ENCODE assay signal across 7 cellular contexts in genomic region chr15:28197694-28198093, GRCh38.
DNase-seq lines count a peak whose midpoint lies in the region; ATAC-seq, FAIRE-seq and TF ChIP-seq lines count a peak whose summit lies in the region.
"Not testable (repeated sequence)": the region's sequence is repeated elsewhere in the genome, so short reads cannot be mapped to it uniquely, and the experiment has no call there.

No MANE protein-coding gene starts in this region.

- H3K9me3 ChIP-seq in esophagus (ENCODE audit: control insufficient read depth in 2 of 2, insufficient read depth in 1 of 2, low read depth in 1 of 2, low read length in 1 of 2), result not testable (repeated sequence)

- 73 to 84% methylated on average over 3 of the region's 4 CpGs for WGBS in esophagus, 2 donors

- not testable (repeated sequence) for H3K4me3 Mint-ChIP-seq in activated CD4-positive, alpha-beta T cell treated with anti-CD3 and anti-CD28 coated beads for 36 hours; activated T-helper 17 cell treated with anti-CD3 and anti-CD28 coated beads, Interleukin-2, amount 50 U/mL, for 72 hours; nephron progenitor cell

- peaks cover 25% of the 10 kb centered on the region for H3K36me3 Mint-ChIP-seq in activated CD4-positive, alpha-beta T cell treated with anti-CD3 and anti-CD28 coated beads for 36 hours (ENCODE audit: low read depth)
- peaks cover 73% of the 10 kb centered on the region for H3K36me3 Mint-ChIP-seq in activated T-helper 17 cell treated with anti-CD3 and anti-CD28 coated beads, Interleukin-2, amount 50 U/mL, for 72 hours (ENCODE audit: low read depth)
- H3K36me3 Mint-ChIP-seq in nephron progenitor cell (ENCODE audit: low read depth), result peaks cover 83% of the 10 kb centered on the region

- intact Hi-C loops in activated CD4-positive, alpha-beta T cell treated with anti-CD3 and anti-CD28 coated beads for 36 hours (cut with DNase I, micrococcal nuclease), result loop anchor here in 1 of 2 experiments (10.0 kb wide), 1 partner anchor 73 kb away; no protein-coding TSS in a partner anchor

- peak; percentile 61 for ATAC-seq in activated CD4-positive, alpha-beta T cell treated with anti-CD3 and anti-CD28 coated beads for 36 hours
- peak; percentile 86 for ATAC-seq in activated T-helper 17 cell treated with anti-CD3 and anti-CD28 coated beads, Interleukin-2, amount 50 U/mL, for 72 hours (replicated peaks)

- not testable (repeated sequence) for FAIRE-seq in bronchial epithelial cell (lab: Jason Lieb, UNC)

- DNase-seq in M059J (ENCODE audit: low read depth) (peak; percentile 3), bronchial epithelial cell (ENCODE audit: low read depth) (peak; percentile 80), kidney tubule cell (ENCODE audit: low spot score) (peak; percentile 11)
- not testable (repeated sequence) for DNase-seq in activated CD4-positive, alpha-beta T cell treated with anti-CD3 and anti-CD28 coated beads for 36 hours; nephron progenitor cell

- TF ChIP-seq CTCF in bronchial epithelial cell (IDR thresholded peaks at IDR 0.05; ENCODE audit: insufficient read depth, low read length, severe bottlenecking); nephron progenitor cell (IDR thresholded peaks at IDR 0.05): not testable (repeated sequence)

- H3K27me3 Mint-ChIP-seq in activated CD4-positive, alpha-beta T cell treated with anti-CD3 and anti-CD28 coated beads for 36 hours; activated T-helper 17 cell treated with anti-CD3 and anti-CD28 coated beads, Interleukin-2, amount 50 U/mL, for 72 hours; nephron progenitor cell (ENCODE audit: low read depth, poor library complexity): not testable (repeated sequence)

- not testable (repeated sequence) for H3K4me1 ChIP-seq in esophagus (ENCODE audit: control insufficient read depth in 2 of 2, insufficient read depth in 2 of 2, low read length in 1 of 2)

- CTCF ChIA-PET in activated CD4-positive, alpha-beta T cell treated with anti-CD3 and anti-CD28 coated beads for 36 hours (lab: Charles Lee), result not testable (repeated sequence)

- H3K4me1 Mint-ChIP-seq in activated CD4-positive, alpha-beta T cell treated with anti-CD3 and anti-CD28 coated beads for 36 hours; activated T-helper 17 cell treated with anti-CD3 and anti-CD28 coated beads, Interleukin-2, amount 50 U/mL, for 72 hours: not testable (repeated sequence)
- H3K4me1 Mint-ChIP-seq in nephron progenitor cell, result peaks cover 11% of the 10 kb centered on the region

- not testable (repeated sequence) for H3K4me3 ChIP-seq in bronchial epithelial cell (ENCODE audit: low read depth, low read length); esophagus (ENCODE audit: low read depth in 1 of 2, low read length in 2 of 2)

- not testable (repeated sequence) for H3K9me3 Mint-ChIP-seq in activated CD4-positive, alpha-beta T cell treated with anti-CD3 and anti-CD28 coated beads for 36 hours (ENCODE audit: low read depth); activated T-helper 17 cell treated with anti-CD3 and anti-CD28 coated beads, Interleukin-2, amount 50 U/mL, for 72 hours; nephron progenitor cell

- not testable (repeated sequence) for H3K36me3 ChIP-seq in bronchial epithelial cell (ENCODE audit: control insufficient read depth, insufficient read depth, low read length); esophagus (ENCODE audit: control insufficient read depth in 2 of 2, insufficient read depth in 2 of 2, low read length in 1 of 2)

- POLR2A ChIA-PET in activated CD4-positive, alpha-beta T cell treated with anti-CD3 and anti-CD28 coated beads for 36 hours (lab: Charles Lee), result not testable (repeated sequence)

- peak overlapping the region; percentile 4 to 31 for H3K27ac ChIP-seq in esophagus (ENCODE audit: low read depth in 2 of 2, low read length in 1 of 2)

- not testable (repeated sequence) for H3K27ac Mint-ChIP-seq in activated CD4-positive, alpha-beta T cell treated with anti-CD3 and anti-CD28 coated beads for 36 hours; activated T-helper 17 cell treated with anti-CD3 and anti-CD28 coated beads, Interleukin-2, amount 50 U/mL, for 72 hours
- H3K27ac Mint-ChIP-seq in nephron progenitor cell, result peak overlapping the region; percentile 61

- not testable (repeated sequence) for H3K27me3 ChIP-seq in bronchial epithelial cell (ENCODE audit: control insufficient read depth, insufficient read depth, low read length); esophagus (ENCODE audit: control insufficient read depth in 1 of 2, insufficient read depth in 2 of 2, low read length in 2 of 2)
